In the genomic region with DNA sequence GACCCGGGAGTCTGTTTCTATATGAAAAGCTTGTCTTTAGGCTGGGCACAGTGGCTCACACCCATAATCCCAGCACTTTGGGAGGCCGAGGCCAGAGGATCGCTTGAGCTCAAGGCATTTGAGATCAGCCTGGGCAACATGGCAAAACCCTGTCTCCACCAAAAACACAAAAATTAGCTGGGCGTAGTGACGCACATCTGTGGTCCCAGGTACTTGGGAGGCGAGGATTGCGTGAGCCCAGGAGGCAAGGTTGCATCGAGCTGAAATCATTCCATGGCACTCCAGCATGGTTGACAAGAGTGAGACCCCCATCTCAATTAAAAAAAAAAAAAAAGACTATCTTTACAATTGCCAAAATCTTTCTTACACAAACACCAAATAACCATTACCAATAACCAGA, we compare ENCODE assay signal across 1 cellular context.
A peak's percentile ranks its signal among the peaks of the same experiment; 100 is the strongest.
TF ChIP-seq lines count a peak whose summit lies in the region.

No MANE protein-coding gene starts in this region.

TF ChIP-seq in GM12878, 131 proteins besides CTCF, POLR2A, EP300 and RAD21:
- TF ChIP-seq, protein P1, sequence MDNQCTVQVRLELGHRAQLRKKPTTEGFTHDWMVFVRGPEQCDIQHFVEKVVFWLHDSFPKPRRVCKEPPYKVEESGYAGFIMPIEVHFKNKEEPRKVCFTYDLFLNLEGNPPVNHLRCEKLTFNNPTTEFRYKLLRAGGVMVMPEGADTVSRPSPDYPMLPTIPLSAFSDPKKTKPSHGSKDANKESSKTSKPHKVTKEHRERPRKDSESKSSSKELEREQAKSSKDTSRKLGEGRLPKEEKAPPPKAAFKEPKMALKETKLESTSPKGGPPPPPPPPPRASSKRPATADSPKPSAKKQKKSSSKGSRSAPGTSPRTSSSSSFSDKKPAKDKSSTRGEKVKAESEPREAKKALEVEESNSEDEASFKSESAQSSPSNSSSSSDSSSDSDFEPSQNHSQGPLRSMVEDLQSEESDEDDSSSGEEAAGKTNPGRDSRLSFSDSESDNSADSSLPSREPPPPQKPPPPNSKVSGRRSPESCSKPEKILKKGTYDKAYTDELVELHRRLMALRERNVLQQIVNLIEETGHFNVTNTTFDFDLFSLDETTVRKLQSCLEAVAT (IDR thresholded peaks at IDR 0.05): peak; percentile 94
- no peak for TF ChIP-seq POLR2AphosphoS5 (IDR thresholded peaks at IDR 0.05; ENCODE audit: low read length)
- TF ChIP-seq, protein P2, sequence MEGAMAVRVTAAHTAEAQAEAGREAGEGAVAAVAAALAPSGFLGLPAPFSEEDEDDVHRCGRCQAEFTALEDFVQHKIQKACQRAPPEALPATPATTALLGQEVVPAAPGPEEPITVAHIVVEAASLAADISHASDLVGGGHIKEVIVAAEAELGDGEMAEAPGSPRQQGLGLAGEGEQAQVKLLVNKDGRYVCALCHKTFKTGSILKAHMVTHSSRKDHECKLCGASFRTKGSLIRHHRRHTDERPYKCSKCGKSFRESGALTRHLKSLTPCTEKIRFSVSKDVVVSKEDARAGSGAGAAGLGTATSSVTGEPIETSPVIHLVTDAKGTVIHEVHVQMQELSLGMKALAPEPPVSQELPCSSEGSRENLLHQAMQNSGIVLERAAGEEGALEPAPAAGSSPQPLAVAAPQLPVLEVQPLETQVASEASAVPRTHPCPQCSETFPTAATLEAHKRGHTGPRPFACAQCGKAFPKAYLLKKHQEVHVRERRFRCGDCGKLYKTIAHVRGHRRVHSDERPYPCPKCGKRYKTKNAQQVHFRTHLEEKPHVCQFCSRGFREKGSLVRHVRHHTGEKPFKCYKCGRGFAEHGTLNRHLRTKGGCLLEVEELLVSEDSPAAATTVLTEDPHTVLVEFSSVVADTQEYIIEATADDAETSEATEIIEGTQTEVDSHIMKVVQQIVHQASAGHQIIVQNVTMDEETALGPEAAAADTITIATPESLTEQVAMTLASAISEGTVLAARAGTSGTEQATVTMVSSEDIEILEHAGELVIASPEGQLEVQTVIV (IDR thresholded peaks at IDR 0.05; ENCODE audit: borderline replicate concordance, partially characterized antibody): no peak
TF ChIP-seq in GM12878: peak in this region for 1.
